In the genomic region with DNA sequence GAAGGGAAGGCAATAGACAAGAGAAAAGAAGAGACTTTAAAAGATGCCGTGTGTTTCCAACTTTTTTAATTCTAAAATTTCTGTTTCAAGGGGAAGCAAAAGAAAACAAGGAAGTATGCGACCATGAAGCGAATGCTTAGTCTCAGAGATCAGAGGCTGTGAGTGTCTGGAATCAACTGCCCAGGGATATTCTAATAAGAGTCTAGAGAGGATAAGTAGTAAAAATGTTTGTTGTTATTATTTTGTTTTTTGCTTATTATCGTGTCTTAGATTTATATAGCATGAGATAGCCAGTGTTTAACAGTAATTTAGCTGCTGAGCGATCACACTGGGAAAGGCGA, we compare ENCODE assay signal across 8 cellular contexts. TPM values are rescaled to one million over a fixed set of nuclear protein-coding genes. Genes with fewer than 3 reads are reported as not detected.
DNase-seq lines count a peak whose midpoint lies in the region; ATAC-seq and TF ChIP-seq lines count a peak whose summit lies in the region.

No MANE protein-coding gene starts in this region.

- peaks cover 0 to 39% (median 37%) of the 10 kb centered on the region in 9 donors for H3K36me3 ChIP-seq in heart left ventricle
- no peaks in the 10 kb centered on the region for H3K36me3 ChIP-seq in uterus

- WGBS in heart left ventricle, 4 donors = 9 to 18% (median 11%) methylated on average over 6 of the region's 6 CpGs

- no peak for TF ChIP-seq CTCF in heart left ventricle (IDR thresholded peaks at IDR 0.05)
- no peak for TF ChIP-seq CTCF in MCF 10A (IDR thresholded peaks at IDR 0.05; ENCODE audit: unreplicated experiment)
- TF ChIP-seq CTCF in uterus (IDR thresholded peaks at IDR 0.05) = no peak

- H3K4me1 Mint-ChIP-seq in MCF 10A (ENCODE audit: insufficient read depth, unreplicated experiment) (peaks cover 12% of the 10 kb centered on the region), memory B cell (peaks cover 23% of the 10 kb centered on the region)

- H3K27ac Mint-ChIP-seq in MCF 10A (ENCODE audit: low read depth, unreplicated experiment) = peak overlapping the region; percentile 99
- peak overlapping the region; percentile 99 for H3K27ac Mint-ChIP-seq in memory B cell

- intact Hi-C loops in heart left ventricle (cut with DNase I) = loop anchor here in 5 of 10 donors (2.0 to 10.0 kb wide), 3 partner anchors 51 to 105 kb away; partner anchors contain the start of genes LTBP2 (in 3 of the 5) and YLPM1 (in 3 of the 5)
- intact Hi-C loops in Right ventricle myocardium superior (cut with DNase I) = no loop called here
- intact Hi-C loops in MCF 10A (cut with micrococcal nuclease) = loop anchor here (1.0 kb wide), 2 partner anchors 104 to 182 kb away; no protein-coding TSS in a partner anchor
- intact Hi-C loops in uterus (cut with DNase I; ENCODE audit: low total_unique reads) = loop anchor here (10.0 kb wide), 1 partner anchor 209 kb away; no protein-coding TSS in a partner anchor

- TSS peak; percentile 83 for BruUV-seq in MCF 10A (replicated peaks; lab: Mats Ljungman, UMichigan)

- no peak for ATAC-seq in heart left ventricle
- no peak for ATAC-seq in Right ventricle myocardium superior (ENCODE audit: poor library complexity)
- peak; percentile 2 for ATAC-seq in memory B cell (ENCODE audit: low read depth)
- ATAC-seq in GM21825 (IDR thresholded peaks at IDR 0.05; ENCODE audit: unreplicated experiment) = no peak

- TF ChIP-seq POLR2A in heart left ventricle (IDR thresholded peaks at IDR 0.05) = no peak
- TF ChIP-seq POLR2A in uterus (IDR thresholded peaks at IDR 0.05) = no peak

- CTCF ChIA-PET in MCF 10A (lab: Yijun Ruan, JAX) = interaction anchor here (0.5 to 2.2 kb wide), 3 partner anchors 87 to 147 kb away, joined by 3 to 8 read pairs (median 3); no protein-coding TSS in a partner anchor

- no peaks in the 10 kb centered on the region for H3K27me3 Mint-ChIP-seq in MCF 10A (ENCODE audit: insufficient read depth, unreplicated experiment)
- H3K27me3 Mint-ChIP-seq in memory B cell = no peaks in the 10 kb centered on the region

- H3K27ac ChIP-seq in heart left ventricle (peak overlapping the region in 11 of 12 donors; percentile 72 to 88 (median 79)), uterus (peak overlapping the region; percentile 72 to 80)

- H3K9me3 Mint-ChIP-seq in MCF 10A (ENCODE audit: unreplicated experiment) (no peaks in the 10 kb centered on the region), memory B cell (no peaks in the 10 kb centered on the region)

- POLR2A ChIA-PET in MCF 10A (lab: Yijun Ruan, JAX) = interaction anchor here (0.6 to 3.2 kb wide), 15 partner anchors 9 to 763 kb away, joined by 3 to 16 read pairs (median 3); partner anchors contain the start of genes COQ6 and YLPM1

- H3K9me3 ChIP-seq in heart left ventricle (no peaks in the 10 kb centered on the region), uterus (no peaks in the 10 kb centered on the region)

- peak overlapping the region; percentile 99 for H3K4me3 Mint-ChIP-seq in MCF 10A (ENCODE audit: unreplicated experiment)
- H3K4me3 Mint-ChIP-seq in memory B cell = peak overlapping the region; percentile 90

- H3K4me1 ChIP-seq in heart left ventricle (peaks cover 0 to 41% (median 27%) of the 10 kb centered on the region in 12 donors), uterus (peaks cover 4 to 7% of the 10 kb centered on the region in 2 donors)

- no peak for DNase-seq in heart left ventricle
- DNase-seq in Right ventricle myocardium superior = no peak
- no peak for DNase-seq in MCF 10A (ENCODE audit: unreplicated experiment)
- no peak for DNase-seq in memory B cell (ENCODE audit: low spot score in 2 of 2)
- no peak for DNase-seq in uterus
- DNase-seq in kidney tubule cell (ENCODE audit: low spot score) = no peak
- no peak for DNase-seq in NOMO-1 (lab: John Stamatoyannopoulos, UW; ENCODE audit: unreplicated experiment in 2 of 2)

- H3K27me3 ChIP-seq in heart left ventricle = no peaks in the 10 kb centered on the region
- H3K27me3 ChIP-seq in uterus = no peaks in the 10 kb centered on the region

- H3K36me3 Mint-ChIP-seq in MCF 10A (ENCODE audit: insufficient read depth, unreplicated experiment) = peaks cover 52% of the 10 kb centered on the region
- peaks cover 15% of the 10 kb centered on the region for H3K36me3 Mint-ChIP-seq in memory B cell

- H3K4me3 ChIP-seq in heart left ventricle (peak overlapping the region; percentile 63 to 95 (median 80)), uterus (peak overlapping the region; percentile 57 to 91)

RNA-seq across cellular contexts. Expression of gene FCF1, which starts 0.4 kb away (rescaled TPM):
- 10 to 100 TPM; 12.3 to 44.6 (median 36.7) TPM for total RNA-seq in heart left ventricle
- polyA plus RNA-seq in heart left ventricle = 10 to 100 TPM in 1 of 2 donors, 1 to 10 TPM in 1; 4.3 to 46.2 TPM
- total RNA-seq in Right ventricle myocardium superior = 35.8 TPM
- 61.5 and 62.3 TPM in 2 replicates for total RNA-seq in MCF 10A (2022)
- 100 to 1,000 TPM in 1 of 4 donors, 10 to 100 TPM in 2, 1 to 10 TPM in 1; 6.4 to 116 (median 46.6) TPM for total RNA-seq in uterus

RNA-seq across cellular contexts. Expression of gene AREL1, which starts 0.5 kb away (rescaled TPM):
- total RNA-seq in heart left ventricle = 10 to 100 TPM; 17.1 to 30.9 (median 22.4) TPM
- polyA plus RNA-seq in heart left ventricle = 10 to 100 TPM in 1 of 2 donors, 1 to 10 TPM in 1; 7.8 to 17.8 TPM
- total RNA-seq in Right ventricle myocardium superior = 22.6 TPM
- total RNA-seq in MCF 10A (2022) = 27.7 and 29.8 TPM in 2 replicates
- 10 to 100 TPM in 3 of 4 donors, 1 to 10 TPM in 1; 2.1 to 33.8 (median 22.3) TPM for total RNA-seq in uterus

RNA-seq across cellular contexts. Expression of gene YLPM1, which starts 49.8 kb away (rescaled TPM):
- total RNA-seq in heart left ventricle (10 to 100 TPM; 23.1 to 48.1 (median 27.7) TPM), Right ventricle myocardium superior (26.6 TPM), MCF 10A (2022) (40.5 and 43.9 TPM in 2 replicates), uterus (100 to 1,000 TPM in 2 of 4 donors, 10 to 100 TPM in 1, 1 to 10 TPM in 1; 8.8 to 118 (median 91.9) TPM)
- polyA plus RNA-seq in heart left ventricle = 10 to 100 TPM; 15.0 to 15.2 TPM
